17 cellular contexts compared by ENCODE assay signal in genomic region chr4:39873823-39874222, GRCh38.
DNase-seq lines count a peak whose midpoint lies in the region; ATAC-seq and FAIRE-seq lines count a peak whose summit lies in the region.
"Had no signal": no experiment of that assay in that cellular context is flagged by ENCODE, and none has a peak within 500 bp of the region (broad histone marks: within the 10 kb centered on the region; RNA-seq: fewer than 3 reads in every experiment).

No MANE protein-coding gene starts in this region.

- peaks cover 4% of the 10 kb centered on the region for H3K4me1 ChIP-seq in CD4-positive, CD25-positive, alpha-beta regulatory T cell (ENCODE audit: control insufficient read depth, insufficient read depth, low read length, poor library complexity, severe bottlenecking)
- H3K4me1 ChIP-seq: esophagus muscularis mucosa had no signal

- H3K9me3 ChIP-seq in CD4-positive, CD25-positive, alpha-beta regulatory T cell (ENCODE audit: control insufficient read depth in 2 of 2, low read length in 2 of 2), result no peaks in the 10 kb centered on the region
- H3K9me3 ChIP-seq: esophagus muscularis mucosa had no signal

- H3K27ac ChIP-seq in CD4-positive, CD25-positive, alpha-beta regulatory T cell (ENCODE audit: insufficient read depth, low read length, poor library complexity, severe bottlenecking), result peak overlapping the region; percentile 23
- H3K27ac ChIP-seq: esophagus muscularis mucosa had no signal

- peak overlapping the region; percentile 21 to 37 (median 28) for H3K27ac Mint-ChIP-seq in CD4-positive, CD25-positive, alpha-beta regulatory T cell
- peak overlapping the region; percentile 62 for H3K27ac Mint-ChIP-seq in activated CD8-positive, alpha-beta T cell treated with anti-CD3 and anti-CD28 coated beads, Interleukin-2, amount 10 ng/mL, durations not matched to agents 7 days and 5 days
- H3K27ac Mint-ChIP-seq: nephron had no signal

- peaks cover 32% of the 10 kb centered on the region for H3K36me3 Mint-ChIP-seq in CD4-positive, CD25-positive, alpha-beta regulatory T cell
- peaks cover 54% of the 10 kb centered on the region for H3K36me3 Mint-ChIP-seq in activated CD8-positive, alpha-beta T cell treated with anti-CD3 and anti-CD28 coated beads, Interleukin-2, amount 10 ng/mL, durations not matched to agents 7 days and 5 days (ENCODE audit: low read depth)

- H3K4me3 ChIP-seq in CD4-positive, CD25-positive, alpha-beta regulatory T cell (ENCODE audit: low read depth, low read length), result no peak overlapping the region
- H3K4me3 ChIP-seq: esophagus muscularis mucosa had no signal

- ATAC-seq in CD4-positive, CD25-positive, alpha-beta regulatory T cell (ENCODE audit: low read depth in 2 of 2), result no peak
- ATAC-seq in activated CD8-positive, alpha-beta T cell treated with anti-CD3 and anti-CD28 coated beads, Interleukin-2, amount 10 ng/mL, durations not matched to agents 7 days and 5 days, result peak; percentile 80
- ATAC-seq: left ventricle myocardium superior had no signal

- peak; percentile 62 for FAIRE-seq in GM18507 (lab: Jason Lieb, UNC)
- FAIRE-seq: TTC549 had no signal

- CTCF ChIA-PET in activated CD8-positive, alpha-beta T cell treated with anti-CD3 and anti-CD28 coated beads, Interleukin-2, amount 10 ng/mL, durations not matched to agents 7 days and 5 days (lab: Charles Lee), result interaction anchor here (0.9 to 1.5 kb wide), 3 partner anchors 9 to 104 kb away, joined by 3 to 5 read pairs (median 4); no protein-coding TSS in a partner anchor

- DNase-seq in CD4-positive, CD25-positive, alpha-beta regulatory T cell, result peak in 1 of 3 donors; percentile 7
- no peak for DNase-seq in GM18507 (ENCODE audit: extremely low spot score, insufficient read length, low read depth)
- DNase-seq in activated CD8-positive, alpha-beta T cell treated with anti-CD3 and anti-CD28 coated beads, Interleukin-2, amount 10 ng/mL, durations not matched to agents 7 days and 5 days, result no peak
- DNase-seq in fibroblast of peridontal ligament (ENCODE audit: extremely low read depth), result peak; percentile 17
- DNase-seq in cerebellar nuclear complex (lab: John Stamatoyannopoulos, UW), result no peak
- DNase-seq in NCI-H1694 (lab: John Stamatoyannopoulos, UW), result no peak
- DNase-seq in OCI-M2 (lab: John Stamatoyannopoulos, UW; ENCODE audit: unreplicated experiment), result no peak
- no peak for DNase-seq in GM19240 (ENCODE audit: insufficient read length, low spot score)
- DNase-seq: AML-193, amygdala, left ventricle myocardium superior, NCI-H1048, NCI-H345, retina had no signal

- H3K9me3 Mint-ChIP-seq in CD4-positive, CD25-positive, alpha-beta regulatory T cell, result no peaks in the 10 kb centered on the region
- H3K9me3 Mint-ChIP-seq in activated CD8-positive, alpha-beta T cell treated with anti-CD3 and anti-CD28 coated beads, Interleukin-2, amount 10 ng/mL, durations not matched to agents 7 days and 5 days (ENCODE audit: insufficient read depth), result no peaks in the 10 kb centered on the region
- H3K9me3 Mint-ChIP-seq: nephron had no signal

- no peaks in the 10 kb centered on the region for H3K27me3 Mint-ChIP-seq in CD4-positive, CD25-positive, alpha-beta regulatory T cell
- no peaks in the 10 kb centered on the region for H3K27me3 Mint-ChIP-seq in activated CD8-positive, alpha-beta T cell treated with anti-CD3 and anti-CD28 coated beads, Interleukin-2, amount 10 ng/mL, durations not matched to agents 7 days and 5 days (ENCODE audit: low read depth)

- POLR2A ChIA-PET in activated CD8-positive, alpha-beta T cell treated with anti-CD3 and anti-CD28 coated beads, Interleukin-2, amount 10 ng/mL, durations not matched to agents 7 days and 5 days (lab: Charles Lee), result no interaction called here

- H3K4me3 Mint-ChIP-seq in CD4-positive, CD25-positive, alpha-beta regulatory T cell, result no peak overlapping the region
- H3K4me3 Mint-ChIP-seq in activated CD8-positive, alpha-beta T cell treated with anti-CD3 and anti-CD28 coated beads, Interleukin-2, amount 10 ng/mL, durations not matched to agents 7 days and 5 days, result no peak overlapping the region
- H3K4me3 Mint-ChIP-seq: nephron had no signal

- peaks cover 58% of the 10 kb centered on the region for H3K36me3 ChIP-seq in CD4-positive, CD25-positive, alpha-beta regulatory T cell (ENCODE audit: control insufficient read depth, insufficient read depth, low read length)

- peaks cover 15 to 19% (median 16%) of the 10 kb centered on the region in 4 donors for H3K4me1 Mint-ChIP-seq in CD4-positive, CD25-positive, alpha-beta regulatory T cell
- peaks cover 22% of the 10 kb centered on the region for H3K4me1 Mint-ChIP-seq in activated CD8-positive, alpha-beta T cell treated with anti-CD3 and anti-CD28 coated beads, Interleukin-2, amount 10 ng/mL, durations not matched to agents 7 days and 5 days (ENCODE audit: low read depth)
- H3K4me1 Mint-ChIP-seq: nephron had no signal

- H3K27me3 ChIP-seq in CD4-positive, CD25-positive, alpha-beta regulatory T cell (ENCODE audit: control insufficient read depth, insufficient read depth, low read length), result no peaks in the 10 kb centered on the region
- H3K27me3 ChIP-seq: esophagus muscularis mucosa had no signal
